In genomic region chr7:24727165-24728120, GRCh38 we compare ENCODE assay signal across 9 cellular contexts. TPM values are rescaled to one million over a fixed set of nuclear protein-coding genes. Genes with fewer than 3 reads are reported as not detected.
DNase-seq lines count a peak whose midpoint lies in the region; ATAC-seq and TF ChIP-seq lines count a peak whose summit lies in the region.
"Had no signal": no experiment of that assay in that cellular context is flagged by ENCODE, and none has a peak within 500 bp of the region (broad histone marks: within the 10 kb centered on the region; RNA-seq: fewer than 3 reads in every experiment).

No MANE protein-coding gene starts in this region.

- H3K36me3 Mint-ChIP-seq in activated CD4-positive, alpha-beta T cell treated with anti-CD3 and anti-CD28 coated beads, Interleukin-2, amount 10 ng/mL, durations not matched to agents 7 days and 5 days (ENCODE audit: low read depth) = no peaks in the 10 kb centered on the region
- peaks cover 8 to 26% of the 10 kb centered on the region in 2 donors for H3K36me3 Mint-ChIP-seq in stimulated activated naive B cell treated with anti-CD40 and anti-IgM and Interleukin-4, amounts not matched to agents 10 μg/mL and 1 μg/mL and 100 μg/mL, for 72 hours
- no peaks in the 10 kb centered on the region for H3K36me3 Mint-ChIP-seq in T-cell

- peaks cover 31% of the 10 kb centered on the region for H3K4me1 Mint-ChIP-seq in activated CD4-positive, alpha-beta T cell treated with anti-CD3 and anti-CD28 coated beads, Interleukin-2, amount 10 ng/mL, durations not matched to agents 7 days and 5 days
- peaks cover 32 to 43% of the 10 kb centered on the region in 2 donors for H3K4me1 Mint-ChIP-seq in stimulated activated naive B cell treated with anti-CD40 and anti-IgM and Interleukin-4, amounts not matched to agents 10 μg/mL and 1 μg/mL and 100 μg/mL, for 72 hours
- H3K4me1 Mint-ChIP-seq in T-cell = peaks cover 21 to 24% (median 22%) of the 10 kb centered on the region in 3 donors

- POLR2A ChIA-PET in activated CD4-positive, alpha-beta T cell treated with anti-CD3 and anti-CD28 coated beads, Interleukin-2, amount 10 ng/mL, durations not matched to agents 7 days and 5 days (lab: Charles Lee) = no interaction called here
- POLR2A ChIA-PET in T-cell (lab: Charles Lee) = no interaction called here

- H3K27ac Mint-ChIP-seq in activated CD4-positive, alpha-beta T cell treated with anti-CD3 and anti-CD28 coated beads, Interleukin-2, amount 10 ng/mL, durations not matched to agents 7 days and 5 days = peak overlapping the region; percentile 41
- peak overlapping the region; percentile 47 for H3K27ac Mint-ChIP-seq in stimulated activated naive B cell treated with anti-CD40 and anti-IgM and Interleukin-4, amounts not matched to agents 10 μg/mL and 1 μg/mL and 100 μg/mL, for 72 hours
- no peak overlapping the region for H3K27ac Mint-ChIP-seq in T-cell
- H3K27ac Mint-ChIP-seq: activated naive CD8-positive, alpha-beta T cell treated with anti-CD3 and anti-CD28 coated beads for 36 hours had no signal

- H3K36me3 ChIP-seq in brain microvascular endothelial cell (replicated peaks) = no peaks in the 10 kb centered on the region

- no peak for TF ChIP-seq CTCF in brain microvascular endothelial cell (IDR thresholded peaks at IDR 0.05; ENCODE audit: low read depth, low read length, missing control alignments)

- in situ Hi-C loops in brain microvascular endothelial cell (cut with HindIII; ENCODE audit: low pct_ligation_motif_present, low sequenced_read_pairs) = no loop called here

- H3K9me3 Mint-ChIP-seq in activated CD4-positive, alpha-beta T cell treated with anti-CD3 and anti-CD28 coated beads, Interleukin-2, amount 10 ng/mL, durations not matched to agents 7 days and 5 days = no peaks in the 10 kb centered on the region
- H3K9me3 Mint-ChIP-seq in stimulated activated naive B cell treated with anti-CD40 and anti-IgM and Interleukin-4, amounts not matched to agents 10 μg/mL and 1 μg/mL and 100 μg/mL, for 72 hours = peaks cover 5 to 8% of the 10 kb centered on the region in 2 donors
- H3K9me3 Mint-ChIP-seq in T-cell = no peaks in the 10 kb centered on the region
- H3K9me3 Mint-ChIP-seq: activated naive CD8-positive, alpha-beta T cell treated with anti-CD3 and anti-CD28 coated beads for 36 hours had no signal

- CTCF ChIA-PET in activated CD4-positive, alpha-beta T cell treated with anti-CD3 and anti-CD28 coated beads, Interleukin-2, amount 10 ng/mL, durations not matched to agents 7 days and 5 days (lab: Charles Lee) = interaction anchor here (0.6 to 1.1 kb wide), 2 partner anchors 232 to 367 kb away, joined by 3 to 4 read pairs; no protein-coding TSS in a partner anchor
- CTCF ChIA-PET in T-cell (lab: Charles Lee) = interaction anchor here in 1 of 2 donors (0.6 kb wide), 1 partner anchor 35 kb away, joined by 3 read pairs; no protein-coding TSS in a partner anchor

- no peak overlapping the region for H3K4me3 Mint-ChIP-seq in activated CD4-positive, alpha-beta T cell treated with anti-CD3 and anti-CD28 coated beads, Interleukin-2, amount 10 ng/mL, durations not matched to agents 7 days and 5 days
- H3K4me3 Mint-ChIP-seq in stimulated activated naive B cell treated with anti-CD40 and anti-IgM and Interleukin-4, amounts not matched to agents 10 μg/mL and 1 μg/mL and 100 μg/mL, for 72 hours = no peak overlapping the region
- no peak overlapping the region for H3K4me3 Mint-ChIP-seq in T-cell
- H3K4me3 Mint-ChIP-seq: activated naive CD8-positive, alpha-beta T cell treated with anti-CD3 and anti-CD28 coated beads for 36 hours had no signal

- peaks cover 2% of the 10 kb centered on the region for H3K27me3 Mint-ChIP-seq in activated CD4-positive, alpha-beta T cell treated with anti-CD3 and anti-CD28 coated beads, Interleukin-2, amount 10 ng/mL, durations not matched to agents 7 days and 5 days
- H3K27me3 Mint-ChIP-seq in stimulated activated naive B cell treated with anti-CD40 and anti-IgM and Interleukin-4, amounts not matched to agents 10 μg/mL and 1 μg/mL and 100 μg/mL, for 72 hours = peaks cover 7 to 21% of the 10 kb centered on the region in 2 donors
- H3K27me3 Mint-ChIP-seq in T-cell = peaks cover 0 to 15% of the 10 kb centered on the region in 2 donors

- no peaks in the 10 kb centered on the region for H3K27me3 ChIP-seq in brain microvascular endothelial cell (replicated peaks)

- ATAC-seq in HG02884 (IDR thresholded peaks at IDR 0.05; ENCODE audit: unreplicated experiment) (peak; percentile 55), T-cell (replicated peaks in 1 of 4) (no peak)
- ATAC-seq in stimulated activated naive B cell treated with anti-CD40 and anti-IgM and Interleukin-4, amounts not matched to agents 10 μg/mL and 1 μg/mL and 100 μg/mL, for 72 hours (replicated peaks) = peak; percentile 89 to 94

- H3K27ac ChIP-seq in brain microvascular endothelial cell = no peak overlapping the region

- H3K4me3 ChIP-seq in brain microvascular endothelial cell (ENCODE audit: low read depth, low read length) = no peak overlapping the region

- DNase-seq in activated CD4-positive, alpha-beta T cell treated with anti-CD3 and anti-CD28 coated beads, Interleukin-2, amount 10 ng/mL, durations not matched to agents 7 days and 5 days = no peak
- DNase-seq in activated CD4-positive, alpha-beta T cell treated with anti-CD3 and anti-CD28 coated beads for 1 hour = no peak
- DNase-seq in OCI-M1 (lab: John Stamatoyannopoulos, UW) (peak; percentile 6), T-cell (no peak), brain microvascular endothelial cell (no peak), NCI-H1436 treated with DMSO at 0.1 percent for 48 hours (lab: John Stamatoyannopoulos, UW) (no peak)
- DNase-seq in stimulated activated naive B cell treated with anti-CD40 and anti-IgM and Interleukin-4, amounts not matched to agents 10 μg/mL and 1 μg/mL and 100 μg/mL, for 72 hours = no peak
- DNase-seq: activated naive CD8-positive, alpha-beta T cell treated with anti-CD3 and anti-CD28 coated beads for 36 hours had no signal

RNA-seq across cellular contexts. Expression of gene GSDME, which starts 29.8 kb away (rescaled TPM):
- total RNA-seq in activated CD4-positive, alpha-beta T cell treated with anti-CD3 and anti-CD28 coated beads, Interleukin-2, amount 10 ng/mL, durations not matched to agents 7 days and 5 days = 1 to 10 TPM; 1.8 to 2.1 TPM
- total RNA-seq in T-cell = 1 to 10 TPM in 1 of 5 donors, under 1 TPM in 3, not detected in 1; 0.38 to 1.1 (median 0.46) TPM

Comparison
In these comparisons a context has a peak if more than half of its experiments do, and no peak if none do; other contexts are left out.
1. H3K27ac Mint-ChIP-seq: peak in activated CD4-positive, alpha-beta T cell treated with anti-CD3 and anti-CD28 coated beads, Interleukin-2, amount 10 ng/mL, durations not matched to agents 7 days and 5 days (single experiment) and stimulated activated naive B cell treated with anti-CD40 and anti-IgM and Interleukin-4, amounts not matched to agents 10 μg/mL and 1 μg/mL and 100 μg/mL, for 72 hours (single experiment); none in T-cell (0 of 2).
2. ATAC-seq: peak in HG02884 (single experiment) and stimulated activated naive B cell treated with anti-CD40 and anti-IgM and Interleukin-4, amounts not matched to agents 10 μg/mL and 1 μg/mL and 100 μg/mL, for 72 hours (2 of 2); none in T-cell (0 of 4).